Comparison of ENCODE assay signal across 9 cellular contexts in the genomic region with DNA sequence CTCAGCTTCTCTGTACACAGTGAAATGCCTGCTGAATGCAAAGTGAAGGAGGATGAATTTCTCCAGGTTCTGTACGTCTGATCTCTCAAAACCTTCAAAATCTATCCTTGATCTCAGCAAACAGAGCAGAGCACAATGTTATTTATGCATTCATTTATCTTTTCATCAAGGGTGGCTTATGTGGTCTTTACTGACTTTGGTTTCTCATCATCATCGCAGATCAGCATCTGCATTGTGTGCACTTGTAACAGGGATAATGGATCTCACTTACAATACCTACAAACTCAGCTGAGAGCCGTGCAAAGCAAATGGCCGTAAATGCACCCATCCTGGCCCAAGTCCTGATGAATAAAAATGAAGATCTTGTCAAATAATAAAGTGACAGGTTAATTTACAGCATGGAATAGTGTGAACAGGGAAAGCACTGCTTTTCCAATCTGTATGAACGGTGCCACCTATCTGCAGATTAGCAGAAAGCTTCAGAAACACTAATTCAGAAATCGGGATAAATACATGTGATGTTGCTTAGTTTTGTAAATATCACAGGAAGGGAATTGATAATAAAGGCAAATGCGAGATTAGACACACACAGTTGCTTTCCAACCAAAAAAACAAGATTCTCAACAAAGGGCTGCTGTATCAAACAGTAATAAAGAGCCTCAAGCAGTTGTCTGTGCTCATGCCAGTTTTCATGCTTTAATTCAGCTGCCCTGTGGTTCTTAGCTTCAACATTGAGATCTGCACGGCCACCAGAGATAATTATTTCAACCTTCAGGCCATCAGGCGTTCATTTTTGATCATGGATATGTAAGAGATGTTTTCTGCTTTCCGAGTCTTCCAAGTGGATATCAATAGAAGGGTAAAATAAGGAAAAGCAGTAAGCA.
DNase-seq lines count a peak whose midpoint lies in the region; ATAC-seq and TF ChIP-seq lines count a peak whose summit lies in the region.
"Had no signal": no experiment of that assay in that cellular context is flagged by ENCODE, and none has a peak within 500 bp of the region (broad histone marks: within the 10 kb centered on the region; RNA-seq: fewer than 3 reads in every experiment).

No MANE protein-coding gene starts in this region.

- no peaks in the 10 kb centered on the region for H3K9me3 ChIP-seq in GM23248 (ENCODE audit: low read depth)
- H3K9me3 ChIP-seq in Panc1 (ENCODE audit: control insufficient read depth, insufficient read depth, low read depth, low read length) = no peaks in the 10 kb centered on the region
- H3K9me3 ChIP-seq in ovary = no peaks in the 10 kb centered on the region

- no peaks in the 10 kb centered on the region for H3K27me3 ChIP-seq in GM23248 (replicated peaks; ENCODE audit: insufficient read depth)
- H3K27me3 ChIP-seq in Panc1 (ENCODE audit: control insufficient read depth, insufficient read depth, low read length) = no peaks in the 10 kb centered on the region
- H3K27me3 ChIP-seq in ovary = no peaks in the 10 kb centered on the region

- H4K20me1 ChIP-seq in GM23248 (ENCODE audit: insufficient read depth) = no peaks in the 10 kb centered on the region; the same call in 1 of the 2 replicates

- CTCF ChIA-PET in Panc1 (lab: Charles Lee) = interaction anchor here (0.6 to 1.2 kb wide), 2 partner anchors 308 to 610 kb away, joined by 3 to 5 read pairs; no protein-coding TSS in a partner anchor

- ATAC-seq in Panc1 (no peak), GM19452 (IDR thresholded peaks at IDR 0.05; ENCODE audit: unreplicated experiment) (no peak), GM21528 (IDR thresholded peaks at IDR 0.05; ENCODE audit: low FRiP score, unreplicated experiment) (no peak)

- TF ChIP-seq CTCF in Panc1 (IDR thresholded peaks at IDR 0.05) = peak; percentile 70
- TF ChIP-seq CTCF in fibroblast of villous mesenchyme (IDR thresholded peaks at IDR 0.05; ENCODE audit: insufficient read depth, low read depth, low read length) = peak; percentile 53
- TF ChIP-seq CTCF in ovary (IDR thresholded peaks at IDR 0.05) = no peak

- POLR2A ChIA-PET in Panc1 (lab: Charles Lee) = no interaction called here

- H3K36me3 ChIP-seq in GM23248 (ENCODE audit: low read depth) (no peaks in the 10 kb centered on the region), Panc1 (ENCODE audit: control insufficient read depth, insufficient read depth, low read length) (no peaks in the 10 kb centered on the region), ovary (no peaks in the 10 kb centered on the region)

- TF ChIP-seq EP300 in ovary (IDR thresholded peaks at IDR 0.05) = no peak

- intact Hi-C loops in Panc1 (cut with micrococcal nuclease; ENCODE audit: unreplicated experiment) (no loop called here), ovary (cut with DNase I) (no loop called here)

- in situ Hi-C loops in ACHN (cut with HindIII; ENCODE audit: low pct_ligation_motif_present, low pct_unique_long_range_greater_than_20kb, low sequenced_read_pairs) (no loop called here), GM23248 (cut with MboI) (no loop called here), Panc1 (cut with HindIII; ENCODE audit: low pct_unique_long_range_greater_than_20kb, low sequenced_read_pairs) (no loop called here)

- H3K4me1 ChIP-seq in GM23248 (ENCODE audit: insufficient read depth) (peaks cover 6% of the 10 kb centered on the region; the same call in 1 of the 2 replicates), Panc1 (ENCODE audit: control insufficient read depth, insufficient read depth, low read length) (no peaks in the 10 kb centered on the region), ovary (ENCODE audit: insufficient read depth) (no peaks in the 10 kb centered on the region)

- H3K4me2 ChIP-seq in GM23248 (ENCODE audit: unreplicated experiment) = no peak overlapping the region

- H3F3A ChIP-seq in GM23248 (ENCODE audit: insufficient read depth) = no peaks in the 10 kb centered on the region

- H3K27ac ChIP-seq in GM23248 = no peak overlapping the region
- H3K27ac ChIP-seq in Panc1 (ENCODE audit: low read length) = no peak overlapping the region
- no peak overlapping the region for H3K27ac ChIP-seq in ovary

- DNase-seq in ACHN (peak; percentile 25), GM23248 (peak; percentile 40), Panc1 (ENCODE audit: low read depth, low spot score) (no peak), fibroblast of villous mesenchyme (ENCODE audit: low read depth) (peak; percentile 18), ovary (no peak)
- no peak for DNase-seq in activated CD8-positive, alpha-beta memory T cell treated with anti-CD3 and anti-CD28 coated beads for 24 hours
- DNase-seq: activated B cell treated with CpG ODN at 0.5 μM for 24 hours had no signal

- no peaks in the 10 kb centered on the region for H3K79me2 ChIP-seq in GM23248 (ENCODE audit: insufficient read depth)

- H3K4me3 ChIP-seq in GM23248 (no peak overlapping the region), Panc1 (ENCODE audit: low read depth in 2 of 2, low read length in 2 of 2) (no peak overlapping the region), fibroblast of villous mesenchyme (ENCODE audit: low read depth, low read length) (no peak overlapping the region), ovary (no peak overlapping the region)

- H3K9ac ChIP-seq in GM23248 = no peak overlapping the region

- no peaks in the 10 kb centered on the region for H3K9me2 ChIP-seq in GM23248 (ENCODE audit: insufficient read depth)

- 63% methylated on average over 10 of the region's 10 CpGs for WGBS in GM23248 (ENCODE audit: low coverage in 1 of 2, low lambda C conversion rate in 2 of 2, missing lambda C conversion rate in 2 of 2), 2 experiments
- 38 to 57% (median 42%) methylated on average over 10 of the region's 10 CpGs for WGBS in ovary, 3 donors

- BruUV-seq in Panc1 (replicated peaks; lab: Mats Ljungman, UMichigan) = no TSS peak

- no peak for TF ChIP-seq POLR2A in ovary (IDR thresholded peaks at IDR 0.05)

- H2AFZ ChIP-seq in GM23248 = no peak overlapping the region

Comparison
In these comparisons a context has a peak if more than half of its experiments do, and no peak if none do; other contexts are left out.
1. DNase-seq: peak in ACHN (single experiment), GM23248 (single experiment) and fibroblast of villous mesenchyme (single experiment); none in Panc1 (single experiment), activated CD8-positive, alpha-beta memory T cell treated with anti-CD3 and anti-CD28 coated beads for 24 hours (single experiment) and ovary (0 of 5).
2. CTCF ChIP-seq: peak in Panc1 (single experiment) and fibroblast of villous mesenchyme (single experiment); none in ovary (0 of 3).